ENCODE assay signal across 21 cellular contexts in genomic region chr5:78679905-78680304, GRCh38.
"Had no signal": no experiment of that assay in that cellular context is flagged by ENCODE, and none has a peak within 500 bp of the region (broad histone marks: within the 10 kb centered on the region; RNA-seq: fewer than 3 reads in every experiment).

No MANE protein-coding gene starts in this region.

- H3K27ac ChIP-seq: RWPE1 had no signal

- H3K9me3 ChIP-seq: SK-N-SH had no signal

- ATAC-seq: Panc1 had no signal

- DNase-seq: KBM-7, MV-4-11, NCI-H1048, NCI-H1105, NCI-H1417, NCI-H1436 treated with DMSO at 0.1 percent for 48 hours, NCI-H1694, NCI-H1930, NCI-H2081, NCI-H2171, NCI-H226, NCI-H446, NCI-H510A, NCI-H524 treated with DMSO at 0.1 percent for 48 hours, NCI-H69, NCI-H774, SHP77, SK-N-SH, SW 1271 had no signal
